ENCODE assay signal across 16 cellular contexts in genomic region chr2:73997813-73998212, GRCh38. TPM values are rescaled to one million over a fixed set of nuclear protein-coding genes. Genes with fewer than 3 reads are reported as not detected.
A peak's percentile ranks its signal among the peaks of the same experiment; 100 is the strongest.
DNase-seq lines count a peak whose midpoint lies in the region; ATAC-seq, FAIRE-seq and TF ChIP-seq lines count a peak whose summit lies in the region.
"Had no signal": no experiment of that assay in that cellular context is flagged by ENCODE, and none has a peak within 500 bp of the region (broad histone marks: within the 10 kb centered on the region; RNA-seq: fewer than 3 reads in every experiment).

No MANE protein-coding gene starts in this region.

- H3K27ac ChIP-seq in CD8-positive, alpha-beta T cell (ENCODE audit: low read depth, low read length) = no peak overlapping the region
- no peak overlapping the region for H3K27ac ChIP-seq in H9 (ENCODE audit: insufficient read length, low read depth, low read length)
- no peak overlapping the region for H3K27ac ChIP-seq in K562 (ENCODE audit: extremely low read depth, low read depth, low read length)
- peak overlapping the region; percentile 58 for H3K27ac ChIP-seq in naive thymus-derived CD4-positive, alpha-beta T cell (ENCODE audit: low read depth, low read length)
- no peak overlapping the region for H3K27ac ChIP-seq in adrenal gland
- H3K27ac ChIP-seq: C4-2B, gastrocnemius medialis, parathyroid adenoma, RWPE1, tibial nerve, VCaP had no signal

- no peaks in the 10 kb centered on the region for H3K9me3 ChIP-seq in CD8-positive, alpha-beta T cell (ENCODE audit: low read length)
- H3K9me3 ChIP-seq in H9 (ENCODE audit: control insufficient read depth, low read depth, low read length) = no peaks in the 10 kb centered on the region
- no peaks in the 10 kb centered on the region for H3K9me3 ChIP-seq in K562 (replicated peaks; ENCODE audit: control insufficient read depth, insufficient read depth, low read depth, low read length)
- H3K9me3 ChIP-seq in naive thymus-derived CD4-positive, alpha-beta T cell (ENCODE audit: control insufficient read depth in 2 of 3, low read length in 3 of 3) = no peaks in the 10 kb centered on the region
- no peaks in the 10 kb centered on the region for H3K9me3 ChIP-seq in adrenal gland (replicated peaks in 1 of 3)
- H3K9me3 ChIP-seq: gastrocnemius medialis, tibial nerve had no signal

- H3K4ac ChIP-seq in H9 (ENCODE audit: low read depth, low read length) = no peak overlapping the region

- H3K27me3 Mint-ChIP-seq in CD8-positive, alpha-beta T cell (ENCODE audit: low read depth) = no peaks in the 10 kb centered on the region
- H3K27me3 Mint-ChIP-seq in H9 (ENCODE audit: low read depth) = peaks cover 18% of the 10 kb centered on the region
- H3K27me3 Mint-ChIP-seq in naive thymus-derived CD4-positive, alpha-beta T cell = no peaks in the 10 kb centered on the region
- no peaks in the 10 kb centered on the region for H3K27me3 Mint-ChIP-seq in stimulated activated naive CD8-positive, alpha-beta T cell treated with anti-CD3 and anti-CD28 coated beads, Interleukin-15, amount 100 ng/mL, for 72 hours

- H3T11ph ChIP-seq in H9 (ENCODE audit: low read length) = no peak overlapping the region

- peaks cover 13% of the 10 kb centered on the region for H3K36me3 Mint-ChIP-seq in CD8-positive, alpha-beta T cell
- peaks cover 0 to 4% (median 0%) of the 10 kb centered on the region in 3 experiments; a peak in 2 of 7 replicates for H3K36me3 Mint-ChIP-seq in H9 (ENCODE audit: insufficient read depth in 1 of 3, low read depth in 3 of 3)
- H3K36me3 Mint-ChIP-seq in naive thymus-derived CD4-positive, alpha-beta T cell = peaks cover 0 to 8% (median 0%) of the 10 kb centered on the region in 5 donors

- H3K9ac ChIP-seq in H9 (ENCODE audit: extremely low read depth, insufficient read length, low read length) (no peak overlapping the region), K562 (ENCODE audit: insufficient read depth in 1 of 2, low read depth in 2 of 2, low read length in 2 of 2) (no peak overlapping the region)
- H3K9ac ChIP-seq: parathyroid adenoma had no signal

- H2BK20ac ChIP-seq in H9 (ENCODE audit: low read depth, low read length, poor library complexity, severe bottlenecking) = no peak overlapping the region

- no peak overlapping the region for H4K8ac ChIP-seq in H9 (replicated peaks; ENCODE audit: insufficient read length, low read depth, low read length)

- no peak overlapping the region for H3K4me3 Mint-ChIP-seq in CD8-positive, alpha-beta T cell
- no peak overlapping the region; a peak in 1 of 5 replicates for H3K4me3 Mint-ChIP-seq in H9
- peak overlapping the region in 6 of 10 donors; percentile 15 to 58 (median 39) for H3K4me3 Mint-ChIP-seq in naive thymus-derived CD4-positive, alpha-beta T cell
- peak overlapping the region in 1 of 2 donors; percentile 4 for H3K4me3 Mint-ChIP-seq in stimulated activated naive CD8-positive, alpha-beta T cell treated with anti-CD3 and anti-CD28 coated beads, Interleukin-15, amount 100 ng/mL, for 72 hours

- H3K4me1 ChIP-seq in CD8-positive, alpha-beta T cell (ENCODE audit: insufficient read depth, low read length) = peaks cover 70% of the 10 kb centered on the region
- peaks cover 3% of the 10 kb centered on the region; the same call in 1 of the 2 replicates for H3K4me1 ChIP-seq in H9 (ENCODE audit: insufficient read depth, low read length)
- H3K4me1 ChIP-seq in K562 (replicated peaks in 1 of 2; ENCODE audit: control insufficient read depth in 2 of 2, insufficient read depth in 2 of 2, low read length in 2 of 2) = peaks cover 26 to 30% of the 10 kb centered on the region in 2 experiments; a peak in 4 of 5 replicates
- H3K4me1 ChIP-seq in naive thymus-derived CD4-positive, alpha-beta T cell (ENCODE audit: control insufficient read depth in 2 of 2, insufficient read depth in 2 of 2, low read length in 2 of 2) = peaks cover 5 to 59% of the 10 kb centered on the region in 2 donors
- H3K4me1 ChIP-seq in adrenal gland (replicated peaks in 1 of 2) = peaks cover 6 to 11% of the 10 kb centered on the region in 2 donors

- H3K36me3 ChIP-seq in CD8-positive, alpha-beta T cell (ENCODE audit: insufficient read depth, low read length) = no peaks in the 10 kb centered on the region
- H3K36me3 ChIP-seq in K562 (ENCODE audit: control insufficient read depth, insufficient read depth, low read length) = peaks cover 3% of the 10 kb centered on the region; the same call in 2 of the 3 replicates
- H3K36me3 ChIP-seq in naive thymus-derived CD4-positive, alpha-beta T cell (ENCODE audit: control insufficient read depth in 2 of 3, insufficient read depth in 3 of 3, low read length in 3 of 3) = no peaks in the 10 kb centered on the region
- H3K36me3 ChIP-seq in adrenal gland (replicated peaks in 1 of 2) = no peaks in the 10 kb centered on the region
- H3K36me3 ChIP-seq: gastrocnemius medialis, tibial nerve had no signal

- TF ChIP-seq POLR2A in K562 (conservative IDR thresholded peaks at IDR 0.05) = no peak
- no peak for TF ChIP-seq POLR2A in adrenal gland (IDR thresholded peaks at IDR 0.05)

- H3K18ac ChIP-seq in H9 (ENCODE audit: insufficient read length, low read depth, low read length) = no peak overlapping the region

- TF ChIP-seq CTCF in CD8-positive, alpha-beta T cell (IDR thresholded peaks at IDR 0.05) = no peak
- TF ChIP-seq CTCF in H9 (conservative IDR thresholded peaks at IDR 0.05) (peak; percentile 38; the same call in 1 of the 3 replicates), K562 (IDR thresholded peaks at IDR 0.05 in 2 of 3, conservative IDR thresholded peaks at IDR 0.05 in 1 of 3; ENCODE audit: insufficient read depth in 2 of 3, low read depth in 1 of 3, low read length in 3 of 3) (peak; percentile 24 to 61 (median 37); a peak in 3 of 6 replicates), adrenal gland (IDR thresholded peaks at IDR 0.05) (no peak)

- no peak overlapping the region for H2BK12ac ChIP-seq in H9 (ENCODE audit: insufficient read length, low read depth, low read length)

- H3K14ac ChIP-seq in H9 (ENCODE audit: insufficient read depth, low read length) = no peak overlapping the region

- in situ Hi-C loops in K562 (cut with MboI) = no loop called here

- no peak overlapping the region for H3K23ac ChIP-seq in H9 (ENCODE audit: insufficient read length, low read depth, low read length)

- H4K5ac ChIP-seq in H9 (ENCODE audit: insufficient read length, low read depth, low read length) = no peak overlapping the region

- POLR2A ChIA-PET in CD8-positive, alpha-beta T cell (lab: Charles Lee) = interaction anchor here (0.6 kb wide), 1 partner anchor 35 kb away, joined by 3 read pairs; no protein-coding TSS in a partner anchor
- POLR2A ChIA-PET in K562 (lab: Yijun Ruan, JAX) = interaction anchor here (0.5 to 4.3 kb wide), 2 partner anchors 10 to 25 kb away, joined by 3 to 23 read pairs; no protein-coding TSS in a partner anchor
- POLR2A ChIA-PET in naive thymus-derived CD4-positive, alpha-beta T cell (lab: Charles Lee) = interaction anchor here (3.8 kb wide), 1 partner anchor 11 kb away, joined by 19 read pairs; no protein-coding TSS in a partner anchor

- no peak overlapping the region for H3K4me2 ChIP-seq in H9 (ENCODE audit: insufficient read depth, insufficient read length, low read length)
- no peak overlapping the region for H3K4me2 ChIP-seq in K562 (ENCODE audit: insufficient read depth, low read length)

- no peak for DNase-seq in CD8-positive, alpha-beta T cell
- DNase-seq in H9 = peak; percentile 32
- DNase-seq in K562 (ENCODE audit: extremely low read depth in 1 of 4, low spot score in 3 of 4) = peak in 1 of 4 experiments; percentile 54
- DNase-seq in naive thymus-derived CD4-positive, alpha-beta T cell = no peak
- no peak for DNase-seq in NK-92 treated with Interleukin-12 subunit alpha and Interleukin-12 subunit beta, amount 100 ng/mL, for 24 hours (lab: John Stamatoyannopoulos, UW)
- no peak for DNase-seq in adrenal gland
- DNase-seq in stimulated activated naive CD8-positive, alpha-beta T cell treated with anti-CD3 and anti-CD28 coated beads, Interleukin-15, amount 100 ng/mL, for 72 hours = no peak
- DNase-seq: DMS79, gastrocnemius medialis, NCI-H1048, SW 1271 had no signal

- WGBS in H9 (ENCODE audit: extremely low coverage, insufficient read length, low lambda C conversion rate) = no CpG with 5 or more reads among the region's 6 CpGs
- 70% methylated on average over 5 of the region's 6 CpGs for WGBS in K562 (ENCODE audit: insufficient coverage, low coverage, missing lambda C conversion rate)
- WGBS in adrenal gland, 4 donors = 80 to 96% (median 93%) methylated on average over 6 of the region's 6 CpGs

- H3K9me3 Mint-ChIP-seq in CD8-positive, alpha-beta T cell = no peaks in the 10 kb centered on the region
- no peaks in the 10 kb centered on the region; a peak in 1 of 5 replicates for H3K9me3 Mint-ChIP-seq in H9
- no peaks in the 10 kb centered on the region for H3K9me3 Mint-ChIP-seq in naive thymus-derived CD4-positive, alpha-beta T cell
- H3K9me3 Mint-ChIP-seq in stimulated activated naive CD8-positive, alpha-beta T cell treated with anti-CD3 and anti-CD28 coated beads, Interleukin-15, amount 100 ng/mL, for 72 hours = no peaks in the 10 kb centered on the region

- H3K27me3 ChIP-seq in CD8-positive, alpha-beta T cell (ENCODE audit: insufficient read depth, low read length) = no peaks in the 10 kb centered on the region
- H3K27me3 ChIP-seq in H9 (ENCODE audit: insufficient read depth, low read length) = no peaks in the 10 kb centered on the region; the same call in 1 of the 2 replicates
- H3K27me3 ChIP-seq in K562 (ENCODE audit: control insufficient read depth in 2 of 2, insufficient read depth in 2 of 2, low read length in 2 of 2) = no peaks in the 10 kb centered on the region
- no peaks in the 10 kb centered on the region for H3K27me3 ChIP-seq in naive thymus-derived CD4-positive, alpha-beta T cell (ENCODE audit: control insufficient read depth in 2 of 2, insufficient read depth in 2 of 2, low read length in 2 of 2)
- H3K27me3 ChIP-seq in adrenal gland = no peaks in the 10 kb centered on the region
- H3K27me3 ChIP-seq: gastrocnemius medialis, tibial nerve had no signal

- CTCF ChIA-PET in CD8-positive, alpha-beta T cell (lab: Charles Lee) = interaction anchor here (0.8 to 1.1 kb wide), 3 partner anchors 8 to 174 kb away, joined by 3 read pairs; no protein-coding TSS in a partner anchor
- CTCF ChIA-PET in K562 (lab: Yijun Ruan, JAX; ENCODE audit: low intra/inter-chr PET ratio) = interaction anchor here (0.6 to 1.1 kb wide), 2 partner anchors 107 to 208 kb away, joined by 3 to 4 read pairs; no protein-coding TSS in a partner anchor
- CTCF ChIA-PET in naive thymus-derived CD4-positive, alpha-beta T cell (lab: Charles Lee) = interaction anchor here (0.7 kb wide), 1 partner anchor 155 kb away, joined by 3 read pairs; no protein-coding TSS in a partner anchor

- H2BK15ac ChIP-seq in H9 (ENCODE audit: low read depth, low read length) = no peak overlapping the region

- no peak overlapping the region for H2BK120ac ChIP-seq in H9 (ENCODE audit: low read depth, low read length, poor library complexity, severe bottlenecking)

- peaks cover 83% of the 10 kb centered on the region for H3K4me1 Mint-ChIP-seq in CD8-positive, alpha-beta T cell (ENCODE audit: low read depth)
- peaks cover 57 to 63% of the 10 kb centered on the region in 2 experiments for H3K4me1 Mint-ChIP-seq in H9
- peaks cover 65 to 93% (median 80%) of the 10 kb centered on the region in 7 donors for H3K4me1 Mint-ChIP-seq in naive thymus-derived CD4-positive, alpha-beta T cell
- peaks cover 96% of the 10 kb centered on the region for H3K4me1 Mint-ChIP-seq in stimulated activated naive CD8-positive, alpha-beta T cell treated with anti-CD3 and anti-CD28 coated beads, Interleukin-15, amount 100 ng/mL, for 72 hours

- no peak overlapping the region for H2AK5ac ChIP-seq in H9 (ENCODE audit: insufficient read length, low read length)

- no peak overlapping the region for H3K4me3 ChIP-seq in CD8-positive, alpha-beta T cell (ENCODE audit: low read depth, low read length)
- H3K4me3 ChIP-seq in K562 = no peak overlapping the region
- no peak overlapping the region for H3K4me3 ChIP-seq in naive thymus-derived CD4-positive, alpha-beta T cell (ENCODE audit: low read length)
- H3K4me3 ChIP-seq in adrenal gland = no peak overlapping the region
- H3K4me3 ChIP-seq: gastrocnemius medialis, tibial nerve had no signal

- TF ChIP-seq RAD21 in K562 (CRISPR knock-in tag; conservative IDR thresholded peaks at IDR 0.05 in 1 of 2, IDR thresholded peaks at IDR 0.05 in 1 of 2) = peak; percentile 35 to 72

- H2AFZ ChIP-seq in H9 (ENCODE audit: low read length) (no peak overlapping the region), K562 (ENCODE audit: low read depth, low read length) (no peak overlapping the region)
- H2AFZ ChIP-seq: parathyroid adenoma had no signal

- no peaks in the 10 kb centered on the region for H3K23me2 ChIP-seq in H9 (ENCODE audit: insufficient read length, low read depth, low read length, poor library complexity, severe bottlenecking)

- no peak for ATAC-seq in CD8-positive, alpha-beta T cell
- no peak; the same call in 2 of the 3 replicates for ATAC-seq in K562
- no peak for ATAC-seq in naive thymus-derived CD4-positive, alpha-beta T cell
- ATAC-seq in stimulated activated naive CD8-positive, alpha-beta T cell treated with anti-CD3 and anti-CD28 coated beads, Interleukin-15, amount 100 ng/mL, for 72 hours = no peak
- ATAC-seq: gastrocnemius medialis had no signal

- H3K56ac ChIP-seq in H9 (ENCODE audit: insufficient read length, low read depth, low read length) = no peak overlapping the region

- no peak overlapping the region for H4K91ac ChIP-seq in H9 (ENCODE audit: insufficient read length, low read depth, low read length)

- intact Hi-C loops in CD8-positive, alpha-beta T cell (cut with DNase I, micrococcal nuclease) = no loop called here
- intact Hi-C loops in K562 (cut with micrococcal nuclease) = loop anchor here (2.0 to 10.0 kb wide), 2 partner anchors 83 to 323 kb away; no protein-coding TSS in a partner anchor
- intact Hi-C loops in naive thymus-derived CD4-positive, alpha-beta T cell (cut with micrococcal nuclease) = loop anchor here in 1 of 2 donors (1.0 kb wide), 1 partner anchor 12 kb away; no protein-coding TSS in a partner anchor
- intact Hi-C loops in adrenal gland (cut with DNase I) = loop anchor here in 1 of 2 donors (10.0 kb wide), 1 partner anchor 77 kb away; no protein-coding TSS in a partner anchor

- no peaks in the 10 kb centered on the region for H3K79me1 ChIP-seq in H9 (ENCODE audit: insufficient read depth, low read depth, low read length, poor library complexity, severe bottlenecking)

- no TSS peak for BruUV-seq in K562 (replicated peaks; lab: Mats Ljungman, UMichigan)

- no peak overlapping the region for H2BK5ac ChIP-seq in H9 (ENCODE audit: insufficient read length, low read length)

- H3K9me1 ChIP-seq in K562 (ENCODE audit: control insufficient read depth, insufficient read depth, low read length) = no peaks in the 10 kb centered on the region

- H3K79me2 ChIP-seq in H9 (ENCODE audit: insufficient read depth, low read length) (peaks cover 7% of the 10 kb centered on the region; the same call in 1 of the 2 replicates), K562 (ENCODE audit: control insufficient read depth, insufficient read depth, low read length) (peaks cover 89% of the 10 kb centered on the region)

- peak; percentile 78 for FAIRE-seq in K562 (lab: Jason Lieb, UNC)

- H4K20me1 ChIP-seq in H9 (ENCODE audit: control insufficient read depth, insufficient read depth, insufficient read length) = no peaks in the 10 kb centered on the region
- peaks cover 10% of the 10 kb centered on the region; the same call in 1 of the 2 replicates for H4K20me1 ChIP-seq in K562 (replicated peaks; ENCODE audit: control insufficient read depth, insufficient read depth, low read length)

- H3K27ac Mint-ChIP-seq in CD8-positive, alpha-beta T cell = peak overlapping the region; percentile 60
- H3K27ac Mint-ChIP-seq in H9 = no peak overlapping the region; a peak in 1 of 7 replicates
- peak overlapping the region; percentile 14 to 95 (median 90) for H3K27ac Mint-ChIP-seq in naive thymus-derived CD4-positive, alpha-beta T cell
- no peak overlapping the region for H3K27ac Mint-ChIP-seq in stimulated activated naive CD8-positive, alpha-beta T cell treated with anti-CD3 and anti-CD28 coated beads, Interleukin-15, amount 100 ng/mL, for 72 hours

- TF ChIP-seq EP300 in K562 (IDR thresholded peaks at IDR 0.05; ENCODE audit: low read length) = no peak

RNA-seq across cellular contexts. Expression of gene TET3, which starts 13.1 kb away (rescaled TPM):
- total RNA-seq in CD8-positive, alpha-beta T cell = 10 to 100 TPM; 25.4 to 26.2 TPM
- total RNA-seq in H9 (2021) (21.8 and 24.7 TPM in 2 replicates), K562 (2014; rRNA removed) (4.9 and 7.1 TPM in 2 replicates), K562 (2014; rRNA removed; fragmentation: Illumina TruSeq; extraction: Trizol) (5.4 and 5.6 TPM in 2 replicates), K562 (2015; rRNA removed; fragmentation: Illumina TruSeq; extraction: Trizol) (6.3 and 6.4 TPM in 2 replicates), K562 (2021) (15.5 and 16.3 TPM in 2 replicates), adrenal gland (1 to 10 TPM; 1.6 to 8.6 (median 6.4) TPM)
- total RNA-seq in K562 (2011; cell fraction: chromatin; rRNA removed; ENCODE audit: low replicate concordance) = 24.7 and 26.6 TPM in 2 replicates
- 14.5 and 15.1 TPM in 2 replicates for total RNA-seq in K562 (2011; cell fraction: nucleolus; rRNA removed)
- 20.1 and 32.4 TPM in 2 replicates for total RNA-seq in K562 (2011; cell fraction: nucleoplasm; rRNA removed)
- polyA plus RNA-seq in K562 (2011; rRNA removed) (3.2 and 5.2 TPM in 2 replicates), K562 (2014; fragmentation: Illumina TruSeq; extraction: Trizol) (8.7 and 9.0 TPM in 2 replicates), K562 (2014; fragmentation: Nextera tagmentation; extraction: Ambion mirVana) (under 1 TPM; 0.35 to 0.58 TPM), K562 (2014; rRNA removed) (5.3 and 5.5 TPM in 2 replicates), adrenal gland (1 to 10 TPM; 1.3 to 5.7 (median 1.3) TPM)
- polyA plus RNA-seq in K562 (2011; cell fraction: cytosol; rRNA removed) = 3.0 and 3.4 TPM in 2 replicates
- 7.8 and 14.6 TPM in 2 replicates for polyA plus RNA-seq in K562 (2011; cell fraction: nucleus; rRNA removed)
- polyA plus RNA-seq in K562 (2012) = 6.3 and 6.6 TPM in 2 replicates
- polyA minus RNA-seq in K562 (2011; rRNA and poly(A)+ RNA removed) = 6.5 and 10.2 TPM in 2 replicates
- 10.4 and 12.0 TPM in 2 replicates for polyA minus RNA-seq in K562 (2011; cell fraction: cytosol; rRNA and poly(A)+ RNA removed)
- 5.7 and 7.3 TPM in 2 replicates for polyA minus RNA-seq in K562 (2011; cell fraction: nucleus; rRNA and poly(A)+ RNA removed)
- total RNA-seq in naive thymus-derived CD4-positive, alpha-beta T cell = 10 to 100 TPM; 19.1 to 38.6 (median 28.6) TPM
- polyA plus RNA-seq in naive thymus-derived CD4-positive, alpha-beta T cell = 1 to 10 TPM in 1 of 2 donors, under 1 TPM in 1; 0.77 to 1.1 TPM

Comparison
In these comparisons a context has a peak if more than half of its experiments do, and no peak if none do; other contexts are left out.
1. H3K27ac Mint-ChIP-seq: peak in CD8-positive, alpha-beta T cell (single experiment) and naive thymus-derived CD4-positive, alpha-beta T cell (9 of 9); none in H9 (0 of 3) and stimulated activated naive CD8-positive, alpha-beta T cell treated with anti-CD3 and anti-CD28 coated beads, Interleukin-15, amount 100 ng/mL, for 72 hours (0 of 2).
2. H3K4me3 Mint-ChIP-seq: peak in naive thymus-derived CD4-positive, alpha-beta T cell (6 of 10); none in CD8-positive, alpha-beta T cell (single experiment) and H9 (0 of 2).
3. CTCF ChIP-seq: peak in H9 (single experiment) and K562 (3 of 3); none in CD8-positive, alpha-beta T cell (single experiment) and adrenal gland (0 of 6).